1 cellular context compared by ENCODE assay signal in genomic region chr2:96530144-96530430, GRCh38.
TF ChIP-seq lines count a peak whose summit lies in the region.

No MANE protein-coding gene starts in this region.

TF ChIP-seq in IMR-90, 13 proteins besides CTCF, POLR2A, EP300 and RAD21:
- TF ChIP-seq CEBPB (IDR thresholded peaks at IDR 0.05; ENCODE audit: low read depth, low read length) (no peak), NFE2L2 (IDR thresholded peaks at IDR 0.05; ENCODE audit: low read depth, low read length) (no peak), MAFK (IDR thresholded peaks at IDR 0.05; ENCODE audit: low read depth, low read length) (no peak), BHLHE40 (IDR thresholded peaks at IDR 0.05; ENCODE audit: low read depth, low read length) (no peak), CHD1 (IDR thresholded peaks at IDR 0.05; ENCODE audit: low read depth, low read length) (no peak), MAZ (IDR thresholded peaks at IDR 0.05; ENCODE audit: borderline replicate concordance, low read depth, low read length) (no peak), RFX5 (IDR thresholded peaks at IDR 0.05; ENCODE audit: low read depth, low read length) (no peak)
- TF ChIP-seq, protein P1, sequence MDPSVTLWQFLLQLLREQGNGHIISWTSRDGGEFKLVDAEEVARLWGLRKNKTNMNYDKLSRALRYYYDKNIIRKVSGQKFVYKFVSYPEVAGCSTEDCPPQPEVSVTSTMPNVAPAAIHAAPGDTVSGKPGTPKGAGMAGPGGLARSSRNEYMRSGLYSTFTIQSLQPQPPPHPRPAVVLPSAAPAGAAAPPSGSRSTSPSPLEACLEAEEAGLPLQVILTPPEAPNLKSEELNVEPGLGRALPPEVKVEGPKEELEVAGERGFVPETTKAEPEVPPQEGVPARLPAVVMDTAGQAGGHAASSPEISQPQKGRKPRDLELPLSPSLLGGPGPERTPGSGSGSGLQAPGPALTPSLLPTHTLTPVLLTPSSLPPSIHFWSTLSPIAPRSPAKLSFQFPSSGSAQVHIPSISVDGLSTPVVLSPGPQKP (IDR thresholded peaks at IDR 0.05; ENCODE audit: borderline replicate concordance, low read depth, low read length), result no peak
TF ChIP-seq in IMR-90: peak in this region for 0.
